Comparison of ENCODE assay signal across 1 cellular context in the genomic region with DNA sequence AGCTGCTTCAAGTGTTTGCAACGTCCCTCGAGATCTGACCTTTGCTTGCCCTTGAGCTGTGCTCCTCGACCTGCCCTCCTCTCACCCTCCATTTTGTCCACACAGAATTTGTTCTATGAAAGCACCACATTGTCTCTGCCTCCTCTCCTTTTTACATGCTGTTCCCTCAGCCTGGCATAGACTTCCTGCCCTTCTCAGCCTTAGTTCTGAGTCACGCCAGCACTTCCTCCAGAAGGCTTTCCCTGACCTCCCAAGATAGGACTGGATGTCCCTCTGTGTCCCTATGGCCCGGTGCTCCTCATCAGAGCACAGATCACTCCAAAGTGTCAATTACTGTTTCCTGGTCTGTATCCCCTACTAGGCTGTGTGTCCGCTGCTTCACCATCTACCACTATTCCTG.
TF ChIP-seq lines count a peak whose summit lies in the region.

No MANE protein-coding gene starts in this region.

TF ChIP-seq in GM23338, 12 proteins besides CTCF, POLR2A, EP300 and RAD21:
- no peak for TF ChIP-seq POLR2AphosphoS5 (IDR thresholded peaks at IDR 0.05; ENCODE audit: low read depth)
- TF ChIP-seq ETS1 (IDR thresholded peaks at IDR 0.05) = no peak
- TF ChIP-seq STAT1 (IDR thresholded peaks at IDR 0.05; ENCODE audit: unreplicated experiment) = no peak
- no peak for TF ChIP-seq EZH2 (IDR thresholded peaks at IDR 0.05; ENCODE audit: low read depth, unreplicated experiment)
- no peak for TF ChIP-seq CREB1 (CRISPR knock-in tag; IDR thresholded peaks at IDR 0.05; ENCODE audit: low read depth)
- TF ChIP-seq JUNB (IDR thresholded peaks at IDR 0.05; ENCODE audit: unreplicated experiment) = no peak
- TF ChIP-seq NANOG (IDR thresholded peaks at IDR 0.05; ENCODE audit: borderline replicate concordance) = no peak
- TF ChIP-seq ZNF331 (CRISPR knock-in tag; IDR thresholded peaks at IDR 0.05; ENCODE audit: low read depth) = no peak
- TF ChIP-seq, protein P1, sequence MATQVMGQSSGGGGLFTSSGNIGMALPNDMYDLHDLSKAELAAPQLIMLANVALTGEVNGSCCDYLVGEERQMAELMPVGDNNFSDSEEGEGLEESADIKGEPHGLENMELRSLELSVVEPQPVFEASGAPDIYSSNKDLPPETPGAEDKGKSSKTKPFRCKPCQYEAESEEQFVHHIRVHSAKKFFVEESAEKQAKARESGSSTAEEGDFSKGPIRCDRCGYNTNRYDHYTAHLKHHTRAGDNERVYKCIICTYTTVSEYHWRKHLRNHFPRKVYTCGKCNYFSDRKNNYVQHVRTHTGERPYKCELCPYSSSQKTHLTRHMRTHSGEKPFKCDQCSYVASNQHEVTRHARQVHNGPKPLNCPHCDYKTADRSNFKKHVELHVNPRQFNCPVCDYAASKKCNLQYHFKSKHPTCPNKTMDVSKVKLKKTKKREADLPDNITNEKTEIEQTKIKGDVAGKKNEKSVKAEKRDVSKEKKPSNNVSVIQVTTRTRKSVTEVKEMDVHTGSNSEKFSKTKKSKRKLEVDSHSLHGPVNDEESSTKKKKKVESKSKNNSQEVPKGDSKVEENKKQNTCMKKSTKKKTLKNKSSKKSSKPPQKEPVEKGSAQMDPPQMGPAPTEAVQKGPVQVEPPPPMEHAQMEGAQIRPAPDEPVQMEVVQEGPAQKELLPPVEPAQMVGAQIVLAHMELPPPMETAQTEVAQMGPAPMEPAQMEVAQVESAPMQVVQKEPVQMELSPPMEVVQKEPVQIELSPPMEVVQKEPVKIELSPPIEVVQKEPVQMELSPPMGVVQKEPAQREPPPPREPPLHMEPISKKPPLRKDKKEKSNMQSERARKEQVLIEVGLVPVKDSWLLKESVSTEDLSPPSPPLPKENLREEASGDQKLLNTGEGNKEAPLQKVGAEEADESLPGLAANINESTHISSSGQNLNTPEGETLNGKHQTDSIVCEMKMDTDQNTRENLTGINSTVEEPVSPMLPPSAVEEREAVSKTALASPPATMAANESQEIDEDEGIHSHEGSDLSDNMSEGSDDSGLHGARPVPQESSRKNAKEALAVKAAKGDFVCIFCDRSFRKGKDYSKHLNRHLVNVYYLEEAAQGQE (IDR thresholded peaks at IDR 0.05; ENCODE audit: unreplicated experiment) = no peak
- TF ChIP-seq EZH2phosphoT487 (IDR thresholded peaks at IDR 0.05; ENCODE audit: unreplicated experiment) = no peak
- TF ChIP-seq, protein P2, sequence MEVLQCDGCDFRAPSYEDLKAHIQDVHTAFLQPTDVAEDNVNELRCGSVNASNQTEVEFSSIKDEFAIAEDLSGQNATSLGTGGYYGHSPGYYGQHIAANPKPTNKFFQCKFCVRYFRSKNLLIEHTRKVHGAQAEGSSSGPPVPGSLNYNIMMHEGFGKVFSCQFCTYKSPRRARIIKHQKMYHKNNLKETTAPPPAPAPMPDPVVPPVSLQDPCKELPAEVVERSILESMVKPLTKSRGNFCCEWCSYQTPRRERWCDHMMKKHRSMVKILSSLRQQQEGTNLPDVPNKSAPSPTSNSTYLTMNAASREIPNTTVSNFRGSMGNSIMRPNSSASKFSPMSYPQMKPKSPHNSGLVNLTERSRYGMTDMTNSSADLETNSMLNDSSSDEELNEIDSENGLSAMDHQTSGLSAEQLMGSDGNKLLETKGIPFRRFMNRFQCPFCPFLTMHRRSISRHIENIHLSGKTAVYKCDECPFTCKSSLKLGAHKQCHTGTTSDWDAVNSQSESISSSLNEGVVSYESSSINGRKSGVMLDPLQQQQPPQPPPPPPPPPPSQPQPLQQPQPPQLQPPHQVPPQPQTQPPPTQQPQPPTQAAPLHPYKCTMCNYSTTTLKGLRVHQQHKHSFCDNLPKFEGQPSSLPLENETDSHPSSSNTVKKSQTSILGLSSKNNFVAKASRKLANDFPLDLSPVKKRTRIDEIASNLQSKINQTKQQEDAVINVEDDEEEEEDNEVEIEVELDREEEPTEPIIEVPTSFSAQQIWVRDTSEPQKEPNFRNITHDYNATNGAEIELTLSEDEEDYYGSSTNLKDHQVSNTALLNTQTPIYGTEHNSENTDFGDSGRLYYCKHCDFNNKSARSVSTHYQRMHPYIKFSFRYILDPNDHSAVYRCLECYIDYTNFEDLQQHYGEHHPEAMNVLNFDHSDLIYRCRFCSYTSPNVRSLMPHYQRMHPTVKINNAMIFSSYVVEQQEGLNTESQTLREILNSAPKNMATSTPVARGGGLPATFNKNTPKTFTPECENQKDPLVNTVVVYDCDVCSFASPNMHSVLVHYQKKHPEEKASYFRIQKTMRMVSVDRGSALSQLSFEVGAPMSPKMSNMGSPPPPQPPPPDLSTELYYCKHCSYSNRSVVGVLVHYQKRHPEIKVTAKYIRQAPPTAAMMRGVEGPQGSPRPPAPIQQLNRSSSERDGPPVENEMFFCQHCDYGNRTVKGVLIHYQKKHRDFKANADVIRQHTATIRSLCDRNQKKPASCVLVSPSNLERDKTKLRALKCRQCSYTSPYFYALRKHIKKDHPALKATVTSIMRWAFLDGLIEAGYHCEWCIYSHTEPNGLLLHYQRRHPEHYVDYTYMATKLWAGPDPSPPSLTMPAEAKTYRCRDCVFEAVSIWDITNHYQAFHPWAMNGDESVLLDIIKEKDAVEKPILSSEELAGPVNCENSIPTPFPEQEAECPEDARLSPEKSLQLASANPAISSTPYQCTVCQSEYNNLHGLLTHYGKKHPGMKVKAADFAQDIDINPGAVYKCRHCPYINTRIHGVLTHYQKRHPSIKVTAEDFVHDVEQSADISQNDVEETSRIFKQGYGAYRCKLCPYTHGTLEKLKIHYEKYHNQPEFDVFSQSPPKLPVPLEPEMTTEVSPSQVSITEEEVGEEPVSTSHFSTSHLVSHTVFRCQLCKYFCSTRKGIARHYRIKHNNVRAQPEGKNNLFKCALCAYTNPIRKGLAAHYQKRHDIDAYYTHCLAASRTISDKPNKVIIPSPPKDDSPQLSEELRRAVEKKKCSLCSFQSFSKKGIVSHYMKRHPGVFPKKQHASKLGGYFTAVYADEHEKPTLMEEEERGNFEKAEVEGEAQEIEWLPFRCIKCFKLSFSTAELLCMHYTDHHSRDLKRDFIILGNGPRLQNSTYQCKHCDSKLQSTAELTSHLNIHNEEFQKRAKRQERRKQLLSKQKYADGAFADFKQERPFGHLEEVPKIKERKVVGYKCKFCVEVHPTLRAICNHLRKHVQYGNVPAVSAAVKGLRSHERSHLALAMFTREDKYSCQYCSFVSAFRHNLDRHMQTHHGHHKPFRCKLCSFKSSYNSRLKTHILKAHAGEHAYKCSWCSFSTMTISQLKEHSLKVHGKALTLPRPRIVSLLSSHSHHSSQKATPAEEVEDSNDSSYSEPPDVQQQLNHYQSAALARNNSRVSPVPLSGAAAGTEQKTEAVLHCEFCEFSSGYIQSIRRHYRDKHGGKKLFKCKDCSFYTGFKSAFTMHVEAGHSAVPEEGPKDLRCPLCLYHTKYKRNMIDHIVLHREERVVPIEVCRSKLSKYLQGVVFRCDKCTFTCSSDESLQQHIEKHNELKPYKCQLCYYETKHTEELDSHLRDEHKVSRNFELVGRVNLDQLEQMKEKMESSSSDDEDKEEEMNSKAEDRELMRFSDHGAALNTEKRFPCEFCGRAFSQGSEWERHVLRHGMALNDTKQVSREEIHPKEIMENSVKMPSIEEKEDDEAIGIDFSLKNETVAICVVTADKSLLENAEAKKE (CRISPR knock-in tag; IDR thresholded peaks at IDR 0.05) = no peak
